Comparison of ENCODE assay signal across 7 cellular contexts in the genomic region with DNA sequence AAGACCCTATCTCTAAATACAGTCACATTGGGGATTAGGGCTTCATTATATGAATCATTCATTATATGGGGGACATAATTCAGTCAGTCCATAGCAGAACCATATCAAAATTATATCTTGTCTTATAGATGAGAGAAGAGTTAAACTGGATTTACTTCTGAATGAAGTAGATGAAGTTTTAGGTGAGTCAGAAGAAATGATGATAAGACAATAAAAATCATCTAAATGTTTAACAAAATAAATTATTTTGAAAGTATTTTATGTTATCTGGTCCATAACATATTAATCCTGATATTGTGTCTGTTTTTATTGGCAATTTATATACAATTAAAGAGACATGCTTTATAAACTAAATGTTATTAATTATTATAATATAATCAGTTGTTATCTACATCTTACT.
"Had no signal": no experiment of that assay in that cellular context is flagged by ENCODE, and none has a peak within 500 bp of the region (broad histone marks: within the 10 kb centered on the region; RNA-seq: fewer than 3 reads in every experiment).

No MANE protein-coding gene starts in this region.

- H3K4me2 ChIP-seq: GM23338 had no signal

- FAIRE-seq: H1, H54, HTR-8/SVneo had no signal

- DNase-seq: H9, HCEC 1CT, KG1 had no signal

- H2AFZ ChIP-seq: GM23338 had no signal

- H3K4me3 ChIP-seq: GM23338 had no signal

- ATAC-seq: GM23338 had no signal
